ENCODE assay signal across 8 cellular contexts in the genomic region with DNA sequence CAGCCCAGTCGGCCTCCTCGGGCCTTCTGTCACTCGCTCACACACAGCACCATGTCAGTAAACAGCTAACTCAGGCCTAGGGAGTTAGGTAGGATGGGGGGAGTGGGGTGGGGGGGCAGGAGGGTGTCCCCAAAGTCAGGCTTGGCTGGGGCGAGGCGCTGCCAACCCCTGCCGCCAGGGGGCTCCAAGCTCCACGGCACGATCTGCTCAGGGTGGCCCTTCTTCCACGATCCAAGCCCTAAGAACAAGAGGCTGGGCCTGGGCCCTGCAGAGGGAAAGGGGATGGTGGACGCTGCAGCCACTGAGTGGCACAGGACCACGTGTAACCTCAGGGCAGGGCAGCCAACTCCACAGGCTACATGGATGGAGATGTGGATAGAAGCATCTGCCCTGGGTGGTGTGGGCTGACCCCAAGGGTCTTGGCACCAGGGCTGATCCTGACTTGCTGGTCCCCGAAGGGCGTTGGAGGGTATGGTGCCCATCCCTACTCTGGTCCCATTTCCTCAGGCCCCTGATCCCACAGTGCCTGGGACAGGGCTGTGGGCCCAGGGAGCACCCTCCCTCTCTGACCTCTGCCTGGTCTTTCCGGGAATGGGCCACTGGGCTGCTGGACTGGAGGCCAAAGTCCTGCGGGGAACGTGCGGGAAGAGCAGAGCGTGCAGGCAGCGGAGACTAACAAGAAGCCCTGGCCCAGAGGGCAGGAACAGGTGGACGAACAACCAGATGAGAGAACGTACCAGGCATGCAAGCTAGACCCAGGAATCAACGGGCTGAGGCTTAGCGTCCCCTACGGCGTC. TPM values are rescaled to one million over a fixed set of nuclear protein-coding genes. Genes with fewer than 3 reads are reported as not detected.
A peak's percentile ranks its signal among the peaks of the same experiment; 100 is the strongest.
DNase-seq lines count a peak whose midpoint lies in the region; ATAC-seq, FAIRE-seq and TF ChIP-seq lines count a peak whose summit lies in the region.

No MANE protein-coding gene starts in this region.

- no peak overlapping the region for H2AFZ ChIP-seq in PC-9

- no peak overlapping the region for H3K4me3 Mint-ChIP-seq in activated T-helper 1 cell treated with anti-CD3 and anti-CD28 coated beads, Interleukin-12 subunit alpha, Interleukin-12 subunit beta, Interleukin-2, Interleukin-4 antibody, amounts not matched to agents 30 ng/mL and 10 ng/mL and 1 ng/mL, durations not matched to agents 14 hours and 24 hours and 36 hours

- no peaks in the 10 kb centered on the region for H3K27me3 Mint-ChIP-seq in activated T-helper 1 cell treated with anti-CD3 and anti-CD28 coated beads, Interleukin-12 subunit alpha, Interleukin-12 subunit beta, Interleukin-2, Interleukin-4 antibody, amounts not matched to agents 30 ng/mL and 10 ng/mL and 1 ng/mL, durations not matched to agents 14 hours and 24 hours and 36 hours (ENCODE audit: insufficient read depth)

- intact Hi-C loops in PC-9 (cut with micrococcal nuclease; ENCODE audit: unreplicated experiment) (no loop called here), thyroid gland (cut with DNase I) (loop anchor here (2.0 to 10.0 kb wide), 3 partner anchors 42 to 314 kb away; no protein-coding TSS in a partner anchor)
- intact Hi-C loops in activated T-helper 1 cell treated with anti-CD3 and anti-CD28 coated beads, Interleukin-12 subunit alpha, Interleukin-12 subunit beta, Interleukin-2, Interleukin-4 antibody, amounts not matched to agents 30 ng/mL and 10 ng/mL and 1 ng/mL, durations not matched to agents 14 hours and 24 hours and 36 hours (cut with micrococcal nuclease), result loop anchor here (1.0 to 10.0 kb wide), 6 partner anchors 43 to 464 kb away; a partner anchor contains a TSS

- peak; percentile 46 for ATAC-seq in omental fat pad (ENCODE audit: low FRiP score)

- H3K27me3 ChIP-seq in PC-9 (ENCODE audit: insufficient read depth, low read depth) (no peaks in the 10 kb centered on the region), thyroid gland (no peaks in the 10 kb centered on the region)

- no peak overlapping the region for H3K27ac ChIP-seq in PC-9
- peak overlapping the region in 1 of 3 donors; percentile 65 for H3K27ac ChIP-seq in thyroid gland

- H3F3A ChIP-seq in PC-9 (ENCODE audit: insufficient read depth, low read depth), result peaks cover 14% of the 10 kb centered on the region; the same call in 1 of the 2 replicates

- H3K4me1 Mint-ChIP-seq in activated T-helper 1 cell treated with anti-CD3 and anti-CD28 coated beads, Interleukin-12 subunit alpha, Interleukin-12 subunit beta, Interleukin-2, Interleukin-4 antibody, amounts not matched to agents 30 ng/mL and 10 ng/mL and 1 ng/mL, durations not matched to agents 14 hours and 24 hours and 36 hours (ENCODE audit: low read depth), result peaks cover 9% of the 10 kb centered on the region

- H3K4me2 ChIP-seq in PC-9, result no peak overlapping the region

- H3K9me2 ChIP-seq in PC-9 (ENCODE audit: insufficient read depth), result no peaks in the 10 kb centered on the region

- TF ChIP-seq CTCF in PC-9 (conservative IDR thresholded peaks at IDR 0.05), result peak; percentile 91
- peak; percentile 94 for TF ChIP-seq CTCF in fibroblast of the aortic adventitia (IDR thresholded peaks at IDR 0.05; ENCODE audit: insufficient read depth, low read length)
- peak in 1 of 3 donors; percentile 64 for TF ChIP-seq CTCF in omental fat pad (IDR thresholded peaks at IDR 0.05)
- TF ChIP-seq CTCF in thyroid gland (IDR thresholded peaks at IDR 0.05), result peak; percentile 72 to 97 (median 90)

- H3K4me3 ChIP-seq in PC-9 (no peak overlapping the region), fibroblast of the aortic adventitia (ENCODE audit: low read depth, low read length) (no peak overlapping the region), thyroid gland (replicated peaks in 1 of 3) (no peak overlapping the region)

- no peak for TF ChIP-seq POLR2A in thyroid gland (IDR thresholded peaks at IDR 0.05)

- no peak for FAIRE-seq in GM19239 (lab: Jason Lieb, UNC)

- no peaks in the 10 kb centered on the region for H4K20me1 ChIP-seq in PC-9 (ENCODE audit: insufficient read depth)

- H3K4me1 ChIP-seq in PC-9 (replicated peaks; ENCODE audit: insufficient read depth), result peaks cover 12% of the 10 kb centered on the region
- peaks cover 0 to 20% of the 10 kb centered on the region in 2 donors for H3K4me1 ChIP-seq in thyroid gland

- H3K9me3 ChIP-seq in PC-9 (ENCODE audit: insufficient read depth, low read depth), result no peaks in the 10 kb centered on the region
- H3K9me3 ChIP-seq in thyroid gland, result no peaks in the 10 kb centered on the region

- no peaks in the 10 kb centered on the region for H3K79me2 ChIP-seq in PC-9 (ENCODE audit: low read depth)

- POLR2A ChIA-PET in PC-9 (lab: Charles Lee; ENCODE audit: unreplicated experiment), result interaction anchor here (0.6 kb wide), 1 partner anchor 43 kb away, joined by 4 read pairs; no protein-coding TSS in a partner anchor

- H3K36me3 ChIP-seq in PC-9 (ENCODE audit: low read depth), result no peaks in the 10 kb centered on the region
- peaks cover 12 to 31% of the 10 kb centered on the region in 2 donors for H3K36me3 ChIP-seq in thyroid gland

- H3K9me3 Mint-ChIP-seq in activated T-helper 1 cell treated with anti-CD3 and anti-CD28 coated beads, Interleukin-12 subunit alpha, Interleukin-12 subunit beta, Interleukin-2, Interleukin-4 antibody, amounts not matched to agents 30 ng/mL and 10 ng/mL and 1 ng/mL, durations not matched to agents 14 hours and 24 hours and 36 hours, result no peaks in the 10 kb centered on the region

- CTCF ChIA-PET in PC-9 (lab: Charles Lee), result no interaction called here

- no TSS peak for BruUV-seq in PC-9 (replicated peaks; lab: Mats Ljungman, UMichigan)

- WGBS in thyroid gland, 2 donors, result 51 to 78% methylated on average over 17 to 19 of the region's 25 CpGs

- H3K27ac Mint-ChIP-seq in activated T-helper 1 cell treated with anti-CD3 and anti-CD28 coated beads, Interleukin-12 subunit alpha, Interleukin-12 subunit beta, Interleukin-2, Interleukin-4 antibody, amounts not matched to agents 30 ng/mL and 10 ng/mL and 1 ng/mL, durations not matched to agents 14 hours and 24 hours and 36 hours, result no peak overlapping the region

- H3K36me3 Mint-ChIP-seq in activated T-helper 1 cell treated with anti-CD3 and anti-CD28 coated beads, Interleukin-12 subunit alpha, Interleukin-12 subunit beta, Interleukin-2, Interleukin-4 antibody, amounts not matched to agents 30 ng/mL and 10 ng/mL and 1 ng/mL, durations not matched to agents 14 hours and 24 hours and 36 hours (ENCODE audit: low read depth), result peaks cover 8% of the 10 kb centered on the region

- DNase-seq in AG08395 (ENCODE audit: low spot score) (peak; percentile 87), GM19239 (ENCODE audit: insufficient read length, low spot score) (peak; percentile 95), PC-9 (peak in 1 of 2 experiments; percentile 63), fibroblast of the aortic adventitia (ENCODE audit: low read depth) (peak; percentile 62), omental fat pad (ENCODE audit: low spot score) (peak; percentile 71), thyroid gland (peak; percentile 61 to 64)
- DNase-seq in activated T-helper 1 cell treated with anti-CD3 and anti-CD28 coated beads, Interleukin-12 subunit alpha, Interleukin-12 subunit beta, Interleukin-2, Interleukin-4 antibody, amounts not matched to agents 30 ng/mL and 10 ng/mL and 1 ng/mL, durations not matched to agents 14 hours and 24 hours and 36 hours (ENCODE audit: low spot score), result peak; percentile 69
- DNase-seq in NK-92 treated with Interleukin-12 subunit alpha and Interleukin-12 subunit beta, amount 100 ng/mL, for 24 hours (lab: John Stamatoyannopoulos, UW), result no peak

RNA-seq across cellular contexts. Expression of a gene that starts 29.1 kb away (rescaled TPM):
- total RNA-seq in PC-9 (2021) (21.7 and 22.4 TPM in 2 replicates), fibroblast of the aortic adventitia (ENCODE audit: low replicate concordance) (16.4 and 16.8 TPM in 2 replicates), omental fat pad (10 to 100 TPM; 10.1 to 24.4 (median 15.1) TPM), thyroid gland (10 to 100 TPM; 19.5 to 34.5 (median 25.6) TPM)
- 19.0 and 20.0 TPM in 2 replicates for total RNA-seq in activated T-helper 1 cell treated with anti-CD3 and anti-CD28 coated beads, Interleukin-12 subunit alpha, Interleukin-12 subunit beta, Interleukin-2, Interleukin-4 antibody, amounts not matched to agents 30 ng/mL and 10 ng/mL and 1 ng/mL, durations not matched to agents 14 hours and 24 hours and 36 hours

RNA-seq across cellular contexts. Expression of a gene that starts 29.1 kb away (rescaled TPM):
- total RNA-seq in PC-9 (2021), result 99.9 and 107 TPM in 2 replicates
- 99.4 and 112 TPM in 2 replicates for total RNA-seq in activated T-helper 1 cell treated with anti-CD3 and anti-CD28 coated beads, Interleukin-12 subunit alpha, Interleukin-12 subunit beta, Interleukin-2, Interleukin-4 antibody, amounts not matched to agents 30 ng/mL and 10 ng/mL and 1 ng/mL, durations not matched to agents 14 hours and 24 hours and 36 hours
- 120 and 151 TPM in 2 replicates for total RNA-seq in fibroblast of the aortic adventitia (ENCODE audit: low replicate concordance)
- 100 to 1,000 TPM; 166 to 214 (median 180) TPM for total RNA-seq in omental fat pad
- total RNA-seq in thyroid gland, result 100 to 1,000 TPM in 3 of 4 donors, 10 to 100 TPM in 1; 92.6 to 216 (median 138) TPM

RNA-seq across cellular contexts. Expression of a gene that starts 45.9 kb away (rescaled TPM):
- total RNA-seq in PC-9 (2021) (15.6 and 21.0 TPM in 2 replicates), fibroblast of the aortic adventitia (ENCODE audit: low replicate concordance) (9.7 and 12.9 TPM in 2 replicates), omental fat pad (10 to 100 TPM in 2 of 4 donors, 1 to 10 TPM in 2; 6.5 to 20.0 (median 9.3) TPM), thyroid gland (100 to 1,000 TPM in 3 of 4 donors, 10 to 100 TPM in 1; 34.5 to 123 (median 111) TPM)
- 2.4 and 3.1 TPM in 2 replicates for total RNA-seq in activated T-helper 1 cell treated with anti-CD3 and anti-CD28 coated beads, Interleukin-12 subunit alpha, Interleukin-12 subunit beta, Interleukin-2, Interleukin-4 antibody, amounts not matched to agents 30 ng/mL and 10 ng/mL and 1 ng/mL, durations not matched to agents 14 hours and 24 hours and 36 hours

RNA-seq across cellular contexts. Expression of a gene that starts 50.2 kb away (rescaled TPM):
- total RNA-seq in PC-9 (2021), result 22.4 and 25.0 TPM in 2 replicates
- total RNA-seq in activated T-helper 1 cell treated with anti-CD3 and anti-CD28 coated beads, Interleukin-12 subunit alpha, Interleukin-12 subunit beta, Interleukin-2, Interleukin-4 antibody, amounts not matched to agents 30 ng/mL and 10 ng/mL and 1 ng/mL, durations not matched to agents 14 hours and 24 hours and 36 hours, result 29.2 and 30.0 TPM in 2 replicates
- total RNA-seq in fibroblast of the aortic adventitia (ENCODE audit: low replicate concordance), result 25.7 and 41.7 TPM in 2 replicates
- total RNA-seq in omental fat pad, result 10 to 100 TPM; 35.3 to 48.4 (median 37.9) TPM
- 10 to 100 TPM; 50.3 to 82.7 (median 65.2) TPM for total RNA-seq in thyroid gland
